10 cellular contexts compared by ENCODE assay signal in the genomic region with DNA sequence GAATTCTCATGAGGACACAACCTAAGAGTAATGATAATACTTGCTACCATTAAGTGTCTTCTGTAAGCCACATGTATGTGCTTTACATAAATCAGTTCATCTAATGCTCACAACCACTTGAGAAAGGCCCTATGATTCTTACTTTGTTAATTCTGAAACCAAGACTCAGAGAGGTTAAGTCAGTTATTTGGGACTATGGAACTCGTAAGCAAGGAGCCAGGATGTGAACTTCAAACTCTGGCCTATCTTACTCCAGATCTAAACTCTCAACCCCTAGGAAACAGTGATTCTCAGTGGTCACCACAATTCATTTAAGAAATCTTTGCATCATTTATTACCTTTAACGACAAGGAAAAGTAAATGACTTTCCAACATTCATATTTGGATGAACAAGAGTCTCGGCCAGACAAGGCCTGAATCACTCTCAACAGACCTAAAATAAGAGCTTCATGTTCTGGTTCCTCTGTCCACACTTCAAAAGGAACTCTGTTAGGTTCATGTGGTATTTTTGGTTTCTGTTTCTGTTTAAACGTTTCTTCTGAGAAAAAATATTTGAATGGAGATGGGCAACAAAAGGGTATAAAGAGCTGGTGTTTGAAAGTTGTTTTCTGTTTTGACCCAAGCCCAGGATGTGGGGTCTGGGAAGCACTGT.
A peak's percentile ranks its signal among the peaks of the same experiment; 100 is the strongest.
DNase-seq lines count a peak whose midpoint lies in the region; ATAC-seq and TF ChIP-seq lines count a peak whose summit lies in the region.
"Had no signal": no experiment of that assay in that cellular context is flagged by ENCODE, and none has a peak within 500 bp of the region (broad histone marks: within the 10 kb centered on the region; RNA-seq: fewer than 3 reads in every experiment).

No MANE protein-coding gene starts in this region.

- peaks cover 0 to 7% (median 0%) of the 10 kb centered on the region in 4 donors for H3K4me1 Mint-ChIP-seq in naive thymus-derived CD8-positive, alpha-beta T cell

- H3K27me3 Mint-ChIP-seq in naive thymus-derived CD8-positive, alpha-beta T cell, result peaks cover 0 to 4% (median 0%) of the 10 kb centered on the region in 5 donors

- H3K4me1 ChIP-seq in mesenchymal stem cell (ENCODE audit: control insufficient read depth, insufficient read depth, low read depth, low read length) (no peaks in the 10 kb centered on the region), colonic mucosa (no peaks in the 10 kb centered on the region), mucosa of descending colon (ENCODE audit: low read depth) (peaks cover 6% of the 10 kb centered on the region)

- H3K4ac ChIP-seq in mesenchymal stem cell (ENCODE audit: low read depth in 1 of 2, low read length in 2 of 2), result peak overlapping the region in 1 of 2 experiments; percentile 6

- peaks cover 12 to 44% of the 10 kb centered on the region in 2 experiments for H3K36me3 ChIP-seq in mesenchymal stem cell (ENCODE audit: control insufficient read depth in 1 of 2, insufficient read depth in 2 of 2, low read depth in 1 of 2, low read length in 2 of 2)
- no peaks in the 10 kb centered on the region for H3K36me3 ChIP-seq in colonic mucosa
- H3K36me3 ChIP-seq in mucosa of descending colon (ENCODE audit: low read depth), result no peaks in the 10 kb centered on the region
- H3K36me3 ChIP-seq: ovary had no signal

- TF ChIP-seq CTCF in colonic mucosa (IDR thresholded peaks at IDR 0.05) (no peak), mucosa of descending colon (IDR thresholded peaks at IDR 0.05) (no peak)

- peaks cover 27% of the 10 kb centered on the region for H3K79me1 ChIP-seq in mesenchymal stem cell (replicated peaks; ENCODE audit: low read length, poor library complexity, severe bottlenecking)

- no peak overlapping the region for H3K4me3 ChIP-seq in mesenchymal stem cell (ENCODE audit: insufficient read depth in 1 of 2, low read depth in 1 of 2, low read length in 2 of 2)
- H3K4me3 ChIP-seq in colonic mucosa, result no peak overlapping the region
- no peak overlapping the region for H3K4me3 ChIP-seq in mucosa of descending colon
- H3K4me3 ChIP-seq: ovary had no signal

- H3K23ac ChIP-seq in mesenchymal stem cell (ENCODE audit: low read length in 2 of 2), result no peak overlapping the region

- H2AK5ac ChIP-seq in mesenchymal stem cell (ENCODE audit: low read length, severe bottlenecking), result no peak overlapping the region

- H3K9me3 ChIP-seq in mesenchymal stem cell (ENCODE audit: control insufficient read depth, low read length) (peaks cover 6% of the 10 kb centered on the region), colonic mucosa (no peaks in the 10 kb centered on the region), mucosa of descending colon (no peaks in the 10 kb centered on the region)
- H3K9me3 ChIP-seq: ovary had no signal

- peak overlapping the region; percentile 26 for H3K9ac ChIP-seq in mesenchymal stem cell (ENCODE audit: low read length)
- no peak overlapping the region for H3K9ac ChIP-seq in colonic mucosa (ENCODE audit: low read depth in 2 of 2, low read length in 2 of 2)

- H3K4me2 ChIP-seq in mesenchymal stem cell (ENCODE audit: low read length, poor library complexity, severe bottlenecking), result no peak overlapping the region

- H3K18ac ChIP-seq in mesenchymal stem cell (ENCODE audit: low read depth in 1 of 2, low read length in 2 of 2), result peak overlapping the region in 1 of 2 experiments; percentile 14

- H3K36me3 Mint-ChIP-seq in naive thymus-derived CD8-positive, alpha-beta T cell, result no peaks in the 10 kb centered on the region

- no peak overlapping the region for H2AFZ ChIP-seq in mesenchymal stem cell (ENCODE audit: low read depth, low read length)

- ATAC-seq in GM18517 (IDR thresholded peaks at IDR 0.05; ENCODE audit: unreplicated experiment) (peak; percentile 77), GM21619 (IDR thresholded peaks at IDR 0.05; ENCODE audit: unreplicated experiment) (peak; percentile 80), HG03442 (IDR thresholded peaks at IDR 0.05; ENCODE audit: unreplicated experiment) (peak; percentile 81), mucosa of descending colon (no peak)
- no peak for ATAC-seq in naive thymus-derived CD8-positive, alpha-beta T cell

- no peak overlapping the region for H3K14ac ChIP-seq in mesenchymal stem cell (ENCODE audit: low read length in 2 of 2)

- no peak overlapping the region for H4K8ac ChIP-seq in mesenchymal stem cell (ENCODE audit: low read length)

- DNase-seq in mesenchymal stem cell (no peak), NCI-H2196 (lab: John Stamatoyannopoulos, UW; ENCODE audit: unreplicated experiment) (no peak), colonic mucosa (no peak), mucosa of descending colon (no peak)
- DNase-seq in naive thymus-derived CD8-positive, alpha-beta T cell, result no peak
- DNase-seq: ovary, SW 1271 had no signal

- 92% methylated on average over 4 of the region's 4 CpGs for WGBS in mesenchymal stem cell

- H2BK15ac ChIP-seq in mesenchymal stem cell (ENCODE audit: low read depth, poor library complexity, severe bottlenecking), result peak overlapping the region; percentile 77

- no peaks in the 10 kb centered on the region for H3K27me3 ChIP-seq in mesenchymal stem cell (ENCODE audit: control insufficient read depth in 1 of 2, insufficient read depth in 1 of 2, low read length in 2 of 2)
- no peaks in the 10 kb centered on the region for H3K27me3 ChIP-seq in colonic mucosa
- H3K27me3 ChIP-seq: ovary had no signal

- H3K27ac ChIP-seq in mesenchymal stem cell (ENCODE audit: low read length, poor library complexity, severe bottlenecking), result no peak overlapping the region
- H3K27ac ChIP-seq in colonic mucosa, result no peak overlapping the region
- H3K27ac ChIP-seq: ovary had no signal

- no peak overlapping the region for H3K27ac Mint-ChIP-seq in naive thymus-derived CD8-positive, alpha-beta T cell

- H2BK120ac ChIP-seq in mesenchymal stem cell (ENCODE audit: low read depth, low read length), result no peak overlapping the region

- no peak overlapping the region for H4K91ac ChIP-seq in mesenchymal stem cell (ENCODE audit: low read length)

- H2BK12ac ChIP-seq in mesenchymal stem cell (ENCODE audit: low read length in 2 of 2), result peak overlapping the region in 1 of 2 experiments; percentile 20

- peak overlapping the region in 1 of 10 donors; percentile 2 for H3K4me3 Mint-ChIP-seq in naive thymus-derived CD8-positive, alpha-beta T cell

- intact Hi-C loops in colonic mucosa (cut with DNase I), result no loop called here
- intact Hi-C loops in mucosa of descending colon (cut with DNase I, micrococcal nuclease), result no loop called here

- H3K9me3 Mint-ChIP-seq in naive thymus-derived CD8-positive, alpha-beta T cell, result peaks cover 0 to 9% (median 0%) of the 10 kb centered on the region in 9 donors

- POLR2A ChIA-PET in naive thymus-derived CD8-positive, alpha-beta T cell (lab: Charles Lee), result no interaction called here

- no peak overlapping the region for H2BK5ac ChIP-seq in mesenchymal stem cell (ENCODE audit: low read depth, low read length, poor library complexity, severe bottlenecking)

Comparison
In these comparisons a context has a peak if more than half of its experiments do, and no peak if none do; other contexts are left out.
1. ATAC-seq: peak in GM18517 (single experiment), GM21619 (single experiment) and HG03442 (single experiment); none in naive thymus-derived CD8-positive, alpha-beta T cell (0 of 2) and mucosa of descending colon (single experiment).